16 cellular contexts compared by ENCODE assay signal in genomic region chr11:10935015-10935564, GRCh38.
DNase-seq lines count a peak whose midpoint lies in the region; ATAC-seq, FAIRE-seq and TF ChIP-seq lines count a peak whose summit lies in the region.
"Had no signal": no experiment of that assay in that cellular context is flagged by ENCODE, and none has a peak within 500 bp of the region (broad histone marks: within the 10 kb centered on the region; RNA-seq: fewer than 3 reads in every experiment).

No MANE protein-coding gene starts in this region.

- TF ChIP-seq EP300 in A549 (IDR thresholded peaks at IDR 0.05) (no peak), H1 (IDR thresholded peaks at IDR 0.05; ENCODE audit: borderline replicate concordance in 1 of 2, low read depth in 2 of 2, low read length in 2 of 2) (no peak)

- FAIRE-seq in A549 (lab: Jason Lieb, UNC): no peak
- FAIRE-seq in H1 (lab: Jason Lieb, UNC): no peak
- FAIRE-seq: GM18507 had no signal

- no peak for TF ChIP-seq POLR2A in A549 (IDR thresholded peaks at IDR 0.05; ENCODE audit: low read length)
- TF ChIP-seq POLR2A in H1 (IDR thresholded peaks at IDR 0.05; ENCODE audit: control extremely low read depth in 1 of 2, low read depth in 2 of 2, low read length in 2 of 2): no peak

- H3K4me3 ChIP-seq in A549 (no peak overlapping the region), H1 (ENCODE audit: extremely low read depth in 1 of 4, insufficient read depth in 2 of 4, low read depth in 3 of 4, low read length in 4 of 4) (peak overlapping the region in 1 of 4 experiments; percentile 76; a peak in 1 of 8 replicates)

- peak overlapping the region; percentile 86 for H3K4me2 ChIP-seq in A549
- H3K4me2 ChIP-seq in H1 (ENCODE audit: insufficient read depth in 1 of 2, low read depth in 2 of 2, low read length in 2 of 2): no peak overlapping the region; a peak in 1 of 4 replicates

- no peak overlapping the region for H2BK5ac ChIP-seq in H1 (ENCODE audit: low read depth, low read length)

- no peaks in the 10 kb centered on the region for H3K36me3 ChIP-seq in H1 (ENCODE audit: control insufficient read depth in 2 of 4, insufficient read depth in 4 of 4, low read length in 3 of 4)

- H3K56ac ChIP-seq in H1 (replicated peaks; ENCODE audit: insufficient read length, low read depth, low read length): no peak overlapping the region

- no peak overlapping the region for H2BK120ac ChIP-seq in H1 (replicated peaks; ENCODE audit: low read depth, low read length)

- peaks cover 12% of the 10 kb centered on the region for H3K23me2 ChIP-seq in H1 (ENCODE audit: low read depth, low read length)

- no peak overlapping the region for H2BK15ac ChIP-seq in H1 (ENCODE audit: low read length)

- H2AK5ac ChIP-seq in H1 (ENCODE audit: low read depth, low read length): no peak overlapping the region

- H3K36me3 Mint-ChIP-seq in IgD-negative memory B cell: no peaks in the 10 kb centered on the region
- H3K36me3 Mint-ChIP-seq in nephron (ENCODE audit: low read depth): no peaks in the 10 kb centered on the region
- H3K36me3 Mint-ChIP-seq: stimulated activated memory B cell treated with anti-CD40 and anti-IgM and Interleukin-4, amounts not matched to agents 10 μg/mL and 1 μg/mL and 100 μg/mL, for 72 hours had no signal

- TF ChIP-seq CTCF in A549 (IDR thresholded peaks at IDR 0.05) (no peak), H1 (IDR thresholded peaks at IDR 0.05; ENCODE audit: control extremely low read depth in 1 of 3, insufficient read depth in 1 of 3, low read depth in 1 of 3, low read length in 3 of 3) (no peak), nephron (IDR thresholded peaks at IDR 0.05; ENCODE audit: unreplicated experiment in 3 of 3) (no peak)

- POLR2A ChIA-PET in A549 (lab: Yijun Ruan, JAX) (interaction anchor here (0.7 to 2.3 kb wide), 5 partner anchors 35 to 244 kb away, joined by 4 to 48 read pairs (median 10); partner anchors contain the start of genes EIF4G2 and ZBED5), H1 (lab: Charles Lee; ENCODE audit: partially characterized antibody) (interaction anchor here (0.8 to 2.4 kb wide), 5 partner anchors 74 to 155 kb away, joined by 3 to 18 read pairs (median 3); partner anchors contain the start of gene EIF4G2)

- CTCF ChIA-PET in A549 (lab: Yijun Ruan, JAX): interaction anchor here (0.7 to 9.9 kb wide), 27 partner anchors 9 to 1110 kb away, joined by 3 to 116 read pairs (median 5); no protein-coding TSS in a partner anchor
- CTCF ChIA-PET in H1 (lab: Charles Lee; ENCODE audit: partially characterized antibody): interaction anchor here (0.6 to 3.0 kb wide), 13 partner anchors 47 to 289 kb away, joined by 3 to 82 read pairs (median 5); no protein-coding TSS in a partner anchor

- 0 out of 2 replicates have a peak overlapping the region, but pooled peaks have one; percentile 23 for H2BK20ac ChIP-seq in H1 (ENCODE audit: low read length)

- DNase-seq in A549 (ENCODE audit: low read depth in 1 of 2, low spot score in 1 of 2) (no peak), H1 (ENCODE audit: low read depth in 1 of 2, low spot score in 2 of 2) (no peak), HuH-7.5 (ENCODE audit: low spot score) (no peak), left ventricle myocardium superior (no peak)
- no peak for DNase-seq in stimulated activated CD4-positive, alpha-beta T cell treated with anti-CD3 and anti-CD28 coated beads, Interleukin-2, amount 100 ng/mL, for 48 hours
- DNase-seq: GOT3; NCI-H1694 treated with DMSO at 0.1 percent for 48 hours; NCI-H345; NK-92 treated with Interleukin-12 subunit alpha and Interleukin-12 subunit beta, amount 100 ng/mL, for 24 hours; SW 1271 had no signal

- H3K4me1 Mint-ChIP-seq in IgD-negative memory B cell (peaks cover 2 to 10% (median 5%) of the 10 kb centered on the region in 3 donors), nephron (peaks cover 24% of the 10 kb centered on the region)

- TF ChIP-seq RAD21 in A549 (conservative IDR thresholded peaks at IDR 0.05 in 1 of 2, IDR thresholded peaks at IDR 0.05 in 1 of 2) (no peak), H1 (IDR thresholded peaks at IDR 0.05 in 1 of 2, conservative IDR thresholded peaks at IDR 0.05 in 1 of 2; ENCODE audit: low read depth in 2 of 2, low read length in 2 of 2) (no peak)

- H2BK12ac ChIP-seq in H1 (ENCODE audit: low read depth, low read length): no peak overlapping the region

- H3K27ac ChIP-seq in A549 (peak overlapping the region in 1 of 2 experiments; percentile 98; a peak in 3 of 6 replicates), H1 (ENCODE audit: low read depth, low read length) (no peak overlapping the region)

- no peaks in the 10 kb centered on the region for H3K79me2 ChIP-seq in H1 (ENCODE audit: control insufficient read depth in 1 of 2, insufficient read depth in 2 of 2, low read length in 2 of 2)

- 90% methylated on average over 7 of the region's 7 CpGs for WGBS in A549 (ENCODE audit: missing lambda C conversion rate)
- WGBS in H1 (ENCODE audit: extremely low coverage in 1 of 2, insufficient coverage in 1 of 2, insufficient read length in 1 of 2, insufficient replicate concordance in 2 of 2, low coverage in 1 of 2, low lambda C conversion rate in 2 of 2, missing lambda C conversion rate in 1 of 2), 2 experiments: 84% methylated on average over 7 of the region's 7 CpGs; no CpG with 5 or more reads in 1 of the 2 experiments

- H4K5ac ChIP-seq in H1 (ENCODE audit: insufficient read length, low read depth, low read length): no peak overlapping the region

- no peak overlapping the region for H3K18ac ChIP-seq in H1 (ENCODE audit: extremely low read depth, low read length)

- no peak overlapping the region for H4K91ac ChIP-seq in H1 (replicated peaks; ENCODE audit: insufficient read length, low read length)

- H3K27me3 Mint-ChIP-seq in IgD-negative memory B cell: peaks cover 21% of the 10 kb centered on the region
- H3K27me3 Mint-ChIP-seq in nephron (ENCODE audit: low read depth): peaks cover 16% of the 10 kb centered on the region

- H2AFZ ChIP-seq in H1 (ENCODE audit: low read length): no peak overlapping the region

- peaks cover 0 to 7% (median 6%) of the 10 kb centered on the region in 4 experiments; a peak in 5 of 7 replicates for H3K27me3 ChIP-seq in H1 (replicated peaks in 1 of 4; ENCODE audit: control insufficient read depth in 3 of 4, extremely low read depth in 1 of 4, insufficient read depth in 3 of 4, low read length in 3 of 4)

- ATAC-seq in A549: no peak
- ATAC-seq in GM18873 (IDR thresholded peaks at IDR 0.05; ENCODE audit: low FRiP score, unreplicated experiment): no peak
- no peak for ATAC-seq in left ventricle myocardium superior
- ATAC-seq: Right ventricle myocardium inferior; stimulated activated memory B cell treated with anti-CD40 and anti-IgM and Interleukin-4, amounts not matched to agents 10 μg/mL and 1 μg/mL and 100 μg/mL, for 72 hours had no signal

- H3K9me3 Mint-ChIP-seq in IgD-negative memory B cell (no peaks in the 10 kb centered on the region), nephron (no peaks in the 10 kb centered on the region)
- H3K9me3 Mint-ChIP-seq: stimulated activated memory B cell treated with anti-CD40 and anti-IgM and Interleukin-4, amounts not matched to agents 10 μg/mL and 1 μg/mL and 100 μg/mL, for 72 hours had no signal

- H3K4me1 ChIP-seq in A549 (peaks cover 26% of the 10 kb centered on the region), H1 (replicated peaks in 1 of 4; ENCODE audit: control insufficient read depth in 3 of 4, insufficient read depth in 4 of 4, low read length in 3 of 4) (peaks cover 3 to 14% (median 5%) of the 10 kb centered on the region in 4 experiments; a peak in 4 of 7 replicates)

- peak overlapping the region in 3 of 4 donors; percentile 40 to 62 (median 61) for H3K4me3 Mint-ChIP-seq in IgD-negative memory B cell
- peak overlapping the region; percentile 70 to 90 (median 79) for H3K4me3 Mint-ChIP-seq in nephron

- no peak overlapping the region for H3K14ac ChIP-seq in H1 (ENCODE audit: insufficient read length)

- H3K9ac ChIP-seq in H1 (replicated peaks in 1 of 4; ENCODE audit: extremely low read depth in 1 of 4, low read depth in 3 of 4, low read length in 3 of 4): no peak overlapping the region

- H4K20me1 ChIP-seq in H1 (replicated peaks in 1 of 2; ENCODE audit: control insufficient read depth in 1 of 2, insufficient read depth in 2 of 2, low read length in 2 of 2): no peaks in the 10 kb centered on the region

- no peak overlapping the region for H3K4ac ChIP-seq in H1 (replicated peaks; ENCODE audit: insufficient read length, low read depth, low read length)

- no peak overlapping the region for H3K23ac ChIP-seq in H1 (ENCODE audit: insufficient read length)

- no peak overlapping the region for H3K27ac Mint-ChIP-seq in IgD-negative memory B cell
- H3K27ac Mint-ChIP-seq in nephron: peak overlapping the region in 2 of 3 experiments; percentile 10 to 12
- H3K27ac Mint-ChIP-seq: stimulated activated memory B cell treated with anti-CD40 and anti-IgM and Interleukin-4, amounts not matched to agents 10 μg/mL and 1 μg/mL and 100 μg/mL, for 72 hours had no signal

- H4K8ac ChIP-seq in H1 (ENCODE audit: extremely low read depth, insufficient read depth, low read length): no peak overlapping the region

- H3K79me1 ChIP-seq in H1 (ENCODE audit: low read depth, low read length): no peaks in the 10 kb centered on the region

- intact Hi-C loops in left ventricle myocardium superior (cut with micrococcal nuclease): no loop called here

- H3K9me3 ChIP-seq in A549 (no peaks in the 10 kb centered on the region), H1 (ENCODE audit: insufficient read depth in 2 of 2, low read depth in 1 of 2, low read length in 1 of 2) (no peaks in the 10 kb centered on the region; a peak in 1 of 4 replicates)

TF ChIP-seq in A549, 52 proteins besides CTCF, POLR2A, EP300 and RAD21 (continues in another document):
- TF ChIP-seq EHF (CRISPR knock-in tag; IDR thresholded peaks at IDR 0.05) (no peak), ZFP36 (IDR thresholded peaks at IDR 0.05; ENCODE audit: borderline replicate concordance, partially characterized antibody) (no peak), CHD4 (IDR thresholded peaks at IDR 0.05; ENCODE audit: borderline replicate concordance) (no peak), CHD2 (IDR thresholded peaks at IDR 0.05; ENCODE audit: low read length, partially characterized antibody) (no peak), CBX8 (IDR thresholded peaks at IDR 0.05) (no peak), ZNF302 (CRISPR knock-in tag; IDR thresholded peaks at IDR 0.05) (no peak), GATA3 (IDR thresholded peaks at IDR 0.05; ENCODE audit: borderline replicate concordance) (no peak), FOXS1 (CRISPR knock-in tag; IDR thresholded peaks at IDR 0.05) (no peak)

TF ChIP-seq in H1, 55 proteins besides CTCF, POLR2A, EP300 and RAD21 (continues in another document):
- no peak for TF ChIP-seq RFX5 (IDR thresholded peaks at IDR 0.05; ENCODE audit: borderline replicate concordance, low read depth, low read length)

Comparison
In these comparisons a context has a peak if more than half of its experiments do, and no peak if none do; other contexts are left out.
1. H3K27ac Mint-ChIP-seq: peak in nephron (2 of 3); none in IgD-negative memory B cell (0 of 3).